ENCODE assay signal across 21 cellular contexts in genomic region chr17:81708739-81709185, GRCh38. TPM values are rescaled to one million over a fixed set of nuclear protein-coding genes. Genes with fewer than 3 reads are reported as not detected.
DNase-seq lines count a peak whose midpoint lies in the region; ATAC-seq and TF ChIP-seq lines count a peak whose summit lies in the region.
"Had no signal": no experiment of that assay in that cellular context is flagged by ENCODE, and none has a peak within 500 bp of the region (broad histone marks: within the 10 kb centered on the region; RNA-seq: fewer than 3 reads in every experiment).

No MANE protein-coding gene starts in this region.

- CTCF ChIA-PET in naive thymus-derived CD4-positive, alpha-beta T cell (lab: Charles Lee), result no interaction called here

- ATAC-seq in naive thymus-derived CD4-positive, alpha-beta T cell, result no peak
- ATAC-seq: effector memory CD8-positive, alpha-beta T cell; left lung; T-cell had no signal

- H3K79me2 ChIP-seq in neural progenitor cell (ENCODE audit: low read depth), result peaks cover 31% of the 10 kb centered on the region

- peaks cover 53% of the 10 kb centered on the region for H3K36me3 ChIP-seq in NT2/D1 (ENCODE audit: insufficient read depth, insufficient read length, low read length)
- H3K36me3 ChIP-seq in neural progenitor cell, result no peaks in the 10 kb centered on the region
- peaks cover 0 to 31% (median 0%) of the 10 kb centered on the region in 3 experiments for H3K36me3 ChIP-seq in naive thymus-derived CD4-positive, alpha-beta T cell (ENCODE audit: control insufficient read depth in 2 of 3, insufficient read depth in 3 of 3, low read length in 3 of 3)

- peak overlapping the region; percentile 63 for H3K27ac ChIP-seq in neural progenitor cell
- no peak overlapping the region for H3K27ac ChIP-seq in naive thymus-derived CD4-positive, alpha-beta T cell (ENCODE audit: low read depth, low read length)
- H3K27ac ChIP-seq: left lung, vagina had no signal

- peaks cover 17% of the 10 kb centered on the region for H4K20me1 ChIP-seq in neural progenitor cell (ENCODE audit: low read depth)

- H3K9me3 ChIP-seq in NT2/D1 (ENCODE audit: insufficient read depth, low read length), result no peaks in the 10 kb centered on the region
- no peaks in the 10 kb centered on the region for H3K9me3 ChIP-seq in neural progenitor cell (ENCODE audit: low read depth)
- H3K9me3 ChIP-seq in naive thymus-derived CD4-positive, alpha-beta T cell (ENCODE audit: control insufficient read depth in 2 of 3, low read length in 3 of 3), result no peaks in the 10 kb centered on the region
- H3K9me3 ChIP-seq: left lung, vagina had no signal

- H3K4me3 Mint-ChIP-seq in neural progenitor cell, result peak overlapping the region; percentile 27
- no peak overlapping the region for H3K4me3 Mint-ChIP-seq in naive thymus-derived CD4-positive, alpha-beta T cell
- H3K4me3 Mint-ChIP-seq: activated CD4-positive, alpha-beta memory T cell treated with anti-CD3 and anti-CD28 coated beads for 36 hours; activated naive CD4-positive, alpha-beta T cell treated with anti-CD3 and anti-CD28 coated beads, Interleukin-2, amount 10 ng/mL, durations not matched to agents 7 days and 5 days; effector memory CD8-positive, alpha-beta T cell; T-cell had no signal

- DNase-seq in activated effector memory CD4-positive, alpha-beta T cell treated with anti-CD3 and anti-CD28 coated beads, Interleukin-2, amount 50 U/mL, for 16 hours, result peak; percentile 58
- no peak for DNase-seq in activated effector memory CD4-positive, alpha-beta T cell treated with Interleukin-2 at 50 U/mL for 16 hours
- DNase-seq in NT2/D1 (ENCODE audit: low read depth, low spot score) (no peak), neural progenitor cell (ENCODE audit: low spot score) (no peak), NCI-H146 (lab: John Stamatoyannopoulos, UW) (no peak)
- no peak for DNase-seq in naive thymus-derived CD4-positive, alpha-beta T cell
- DNase-seq: activated CD4-positive, alpha-beta memory T cell treated with anti-CD3 and anti-CD28 coated beads for 36 hours; activated naive CD4-positive, alpha-beta T cell treated with anti-CD3 and anti-CD28 coated beads, Interleukin-2, amount 10 ng/mL, durations not matched to agents 7 days and 5 days; DMS153; effector memory CD8-positive, alpha-beta T cell; GDM1; left lung; midbrain; NCI-H1092 treated with DMSO at 0.1 percent for 48 hours; NCI-H2081; NCI-H510A; RPMI8226; stimulated activated CD8-positive, alpha-beta memory T cell treated with anti-CD3 and anti-CD28 coated beads, Interleukin-4, amount 100 ng/mL, for 48 hours; substantia nigra; T-cell had no signal

- H3K4me1 Mint-ChIP-seq in neural progenitor cell, result peaks cover 26% of the 10 kb centered on the region
- peaks cover 14 to 34% (median 31%) of the 10 kb centered on the region in 7 donors for H3K4me1 Mint-ChIP-seq in naive thymus-derived CD4-positive, alpha-beta T cell

- H3K4me1 ChIP-seq in NT2/D1 (ENCODE audit: insufficient read depth, insufficient read length), result peaks cover 29% of the 10 kb centered on the region
- H3K4me1 ChIP-seq in neural progenitor cell, result peaks cover 38% of the 10 kb centered on the region
- H3K4me1 ChIP-seq in naive thymus-derived CD4-positive, alpha-beta T cell (ENCODE audit: control insufficient read depth in 2 of 2, insufficient read depth in 2 of 2, low read length in 2 of 2), result peaks cover 22% of the 10 kb centered on the region in 2 donors

- H3K9me3 Mint-ChIP-seq in neural progenitor cell, result no peaks in the 10 kb centered on the region
- no peaks in the 10 kb centered on the region for H3K9me3 Mint-ChIP-seq in naive thymus-derived CD4-positive, alpha-beta T cell
- H3K9me3 Mint-ChIP-seq: activated CD4-positive, alpha-beta memory T cell treated with anti-CD3 and anti-CD28 coated beads for 36 hours; activated naive CD4-positive, alpha-beta T cell treated with anti-CD3 and anti-CD28 coated beads, Interleukin-2, amount 10 ng/mL, durations not matched to agents 7 days and 5 days; effector memory CD8-positive, alpha-beta T cell; T-cell had no signal

- POLR2A ChIA-PET in naive thymus-derived CD4-positive, alpha-beta T cell (lab: Charles Lee), result interaction anchor here (1.4 to 1.6 kb wide), 2 partner anchors 26 to 42 kb away, joined by 5 read pairs; partner anchors contain the start of genes ARL16, CCDC137, HGS and OXLD1

- H3K4me2 ChIP-seq in neural progenitor cell, result no peak overlapping the region

- H2AFZ ChIP-seq in neural progenitor cell (replicated peaks), result no peak overlapping the region

- peaks cover 46% of the 10 kb centered on the region for H3F3A ChIP-seq in neural progenitor cell (ENCODE audit: low read depth)

- intact Hi-C loops in naive thymus-derived CD4-positive, alpha-beta T cell (cut with micrococcal nuclease), result no loop called here

- H3K27me3 Mint-ChIP-seq in neural progenitor cell (ENCODE audit: insufficient read depth, low read depth), result peaks cover 4% of the 10 kb centered on the region
- no peaks in the 10 kb centered on the region for H3K27me3 Mint-ChIP-seq in naive thymus-derived CD4-positive, alpha-beta T cell
- H3K27me3 Mint-ChIP-seq: activated CD4-positive, alpha-beta memory T cell treated with anti-CD3 and anti-CD28 coated beads for 36 hours; activated naive CD4-positive, alpha-beta T cell treated with anti-CD3 and anti-CD28 coated beads, Interleukin-2, amount 10 ng/mL, durations not matched to agents 7 days and 5 days; effector memory CD8-positive, alpha-beta T cell; T-cell had no signal

- H3K27ac Mint-ChIP-seq in neural progenitor cell, result no peak overlapping the region
- H3K27ac Mint-ChIP-seq in naive thymus-derived CD4-positive, alpha-beta T cell, result peak overlapping the region in 2 of 9 donors; percentile 32 to 33
- H3K27ac Mint-ChIP-seq: activated CD4-positive, alpha-beta memory T cell treated with anti-CD3 and anti-CD28 coated beads for 36 hours; activated naive CD4-positive, alpha-beta T cell treated with anti-CD3 and anti-CD28 coated beads, Interleukin-2, amount 10 ng/mL, durations not matched to agents 7 days and 5 days; effector memory CD8-positive, alpha-beta T cell; T-cell had no signal

- H3K36me3 Mint-ChIP-seq in neural progenitor cell, result peaks cover 13% of the 10 kb centered on the region
- H3K36me3 Mint-ChIP-seq in naive thymus-derived CD4-positive, alpha-beta T cell, result peaks cover 0 to 11% (median 0%) of the 10 kb centered on the region in 5 donors

- H3K9ac ChIP-seq in NT2/D1 (ENCODE audit: insufficient read length, low read depth) (peak overlapping the region; percentile 42), neural progenitor cell (no peak overlapping the region)

- H3K27me3 ChIP-seq in NT2/D1 (ENCODE audit: insufficient read depth, insufficient read length) (no peaks in the 10 kb centered on the region), neural progenitor cell (peaks cover 21% of the 10 kb centered on the region)
- no peaks in the 10 kb centered on the region for H3K27me3 ChIP-seq in naive thymus-derived CD4-positive, alpha-beta T cell (ENCODE audit: control insufficient read depth in 2 of 2, insufficient read depth in 2 of 2, low read length in 2 of 2)
- H3K27me3 ChIP-seq: left lung, vagina had no signal

- TF ChIP-seq CTCF in neural progenitor cell (IDR thresholded peaks at IDR 0.05), result no peak

- H3K4me3 ChIP-seq in NT2/D1 (ENCODE audit: insufficient read length, low read depth) (no peak overlapping the region), neural progenitor cell (no peak overlapping the region)
- no peak overlapping the region for H3K4me3 ChIP-seq in naive thymus-derived CD4-positive, alpha-beta T cell (ENCODE audit: low read length)
- H3K4me3 ChIP-seq: left lung, vagina had no signal

RNA-seq across cellular contexts. Expression of gene SLC25A10, which starts 3.3 kb away (rescaled TPM):
- total RNA-seq in neural progenitor cell (ENCODE audit: low replicate concordance), result 9.1 and 29.3 TPM in 2 replicates
- 10 to 100 TPM in 1 of 5 experiments, 1 to 10 TPM in 4; 4.0 to 27.4 (median 6.2) TPM for total RNA-seq in naive thymus-derived CD4-positive, alpha-beta T cell
- polyA plus RNA-seq in naive thymus-derived CD4-positive, alpha-beta T cell, result 1 to 10 TPM; 3.4 to 5.2 TPM

RNA-seq across cellular contexts. Expression of gene MRPL12, which starts 5.6 kb away (rescaled TPM):
- total RNA-seq in neural progenitor cell (ENCODE audit: low replicate concordance), result 13.2 and 30.9 TPM in 2 replicates
- total RNA-seq in naive thymus-derived CD4-positive, alpha-beta T cell, result 10 to 100 TPM; 21.3 to 83.8 (median 26.6) TPM
- 10 to 100 TPM; 46.3 to 51.7 TPM for polyA plus RNA-seq in naive thymus-derived CD4-positive, alpha-beta T cell

RNA-seq across cellular contexts. Expression of gene HGS, which starts 25.0 kb away (rescaled TPM):
- total RNA-seq in neural progenitor cell (ENCODE audit: low replicate concordance), result 46.2 and 79.3 TPM in 2 replicates
- total RNA-seq in naive thymus-derived CD4-positive, alpha-beta T cell, result 100 to 1,000 TPM; 108 to 174 (median 153) TPM
- 10 to 100 TPM; 19.8 to 40.3 TPM for polyA plus RNA-seq in naive thymus-derived CD4-positive, alpha-beta T cell

RNA-seq across cellular contexts. Expression of gene ARL16, which starts 25.2 kb away (rescaled TPM):
- 31.2 and 40.3 TPM in 2 replicates for total RNA-seq in neural progenitor cell (ENCODE audit: low replicate concordance)
- 10 to 100 TPM; 12.0 to 30.6 (median 30.1) TPM for total RNA-seq in naive thymus-derived CD4-positive, alpha-beta T cell
- 10 to 100 TPM; 33.6 to 35.3 TPM for polyA plus RNA-seq in naive thymus-derived CD4-positive, alpha-beta T cell

RNA-seq across cellular contexts. Expression of gene CCDC137, which starts 42.2 kb away (rescaled TPM):
- 22.4 and 27.8 TPM in 2 replicates for total RNA-seq in neural progenitor cell (ENCODE audit: low replicate concordance)
- 10 to 100 TPM; 16.3 to 33.5 (median 27.1) TPM for total RNA-seq in naive thymus-derived CD4-positive, alpha-beta T cell
- 10 to 100 TPM; 10.0 to 26.0 TPM for polyA plus RNA-seq in naive thymus-derived CD4-positive, alpha-beta T cell
